8 cellular contexts compared by ENCODE assay signal in genomic region chr1:93616996-93617669, GRCh38.
A peak's percentile ranks its signal among the peaks of the same experiment; 100 is the strongest.
DNase-seq lines count a peak whose midpoint lies in the region; ATAC-seq and TF ChIP-seq lines count a peak whose summit lies in the region.

No MANE protein-coding gene starts in this region.

- H3K36me3 ChIP-seq in HUES64 (ENCODE audit: insufficient read depth, low read length) (no peaks in the 10 kb centered on the region), adipocyte (ENCODE audit: control insufficient read depth, insufficient read depth, low read length, severe bottlenecking) (no peaks in the 10 kb centered on the region), subcutaneous abdominal adipose tissue (ENCODE audit: control insufficient read depth in 5 of 5, insufficient read depth in 5 of 5, low read length in 5 of 5) (no peaks in the 10 kb centered on the region)

- TF ChIP-seq CTCF in GM20000 (IDR thresholded peaks at IDR 0.05; ENCODE audit: extremely low read depth, missing control alignments) = no peak

- DNase-seq in adipocyte (ENCODE audit: low read depth) (no peak), inferior parietal cortex (ENCODE audit: extremely low spot score) (peak; percentile 66), GM20000 (ENCODE audit: low spot score) (no peak)
- no peak for DNase-seq in stimulated activated CD4-positive, alpha-beta T cell treated with anti-CD3 and anti-CD28 coated beads, Interleukin-4, amount 100 ng/mL, for 24 hours

- peak overlapping the region; percentile 7; the same call in 1 of the 2 replicates for H3K9ac ChIP-seq in HUES64 (ENCODE audit: low read depth, low read length)
- H3K9ac ChIP-seq in adipocyte (ENCODE audit: low read length) = peak overlapping the region; percentile 16
- peak overlapping the region; percentile 20 to 68 (median 24) for H3K9ac ChIP-seq in subcutaneous abdominal adipose tissue (ENCODE audit: low read length in 5 of 5)

- H3K9me3 ChIP-seq in HUES64 (ENCODE audit: insufficient read depth, low read depth, low read length) (no peaks in the 10 kb centered on the region), adipocyte (ENCODE audit: control insufficient read depth, low read length) (no peaks in the 10 kb centered on the region), subcutaneous abdominal adipose tissue (ENCODE audit: control insufficient read depth in 5 of 5, low read length in 5 of 5) (no peaks in the 10 kb centered on the region)

- H3K4me3 ChIP-seq in HUES64 (ENCODE audit: low read length) (no peak overlapping the region), adipocyte (ENCODE audit: low read length) (no peak overlapping the region), subcutaneous abdominal adipose tissue (ENCODE audit: low read depth in 1 of 5, low read length in 5 of 5) (peak overlapping the region in 2 of 5 donors; percentile 2 to 33)

- H3K27ac ChIP-seq in HUES64 (ENCODE audit: low read depth, low read length) = peak overlapping the region; percentile 76
- peak overlapping the region; percentile 94 for H3K27ac ChIP-seq in subcutaneous abdominal adipose tissue (ENCODE audit: low read depth, low read length)

- H3K27me3 ChIP-seq in HUES64 (ENCODE audit: insufficient read depth, low read length) = no peaks in the 10 kb centered on the region
- H3K27me3 ChIP-seq in adipocyte (replicated peaks; ENCODE audit: control insufficient read depth, insufficient read depth, low read length) = no peaks in the 10 kb centered on the region
- H3K27me3 ChIP-seq in subcutaneous abdominal adipose tissue (ENCODE audit: control insufficient read depth in 5 of 5, insufficient read depth in 4 of 5, low read length in 5 of 5) = no peaks in the 10 kb centered on the region

- ATAC-seq in GM18867 (IDR thresholded peaks at IDR 0.05; ENCODE audit: unreplicated experiment) = no peak
- ATAC-seq in GM19035 (IDR thresholded peaks at IDR 0.05; ENCODE audit: unreplicated experiment) = no peak

- peaks cover 57% of the 10 kb centered on the region for H3K4me1 ChIP-seq in HUES64 (ENCODE audit: insufficient read depth, low read length)
- H3K4me1 ChIP-seq in adipocyte (ENCODE audit: control insufficient read depth, insufficient read depth, low read length) = peaks cover 79% of the 10 kb centered on the region
- peaks cover 28 to 81% (median 67%) of the 10 kb centered on the region in 5 donors for H3K4me1 ChIP-seq in subcutaneous abdominal adipose tissue (ENCODE audit: control insufficient read depth in 5 of 5, insufficient read depth in 5 of 5, low read length in 5 of 5)

- 91% methylated on average over 6 of the region's 6 CpGs for WGBS in HUES64
